In the genomic region with DNA sequence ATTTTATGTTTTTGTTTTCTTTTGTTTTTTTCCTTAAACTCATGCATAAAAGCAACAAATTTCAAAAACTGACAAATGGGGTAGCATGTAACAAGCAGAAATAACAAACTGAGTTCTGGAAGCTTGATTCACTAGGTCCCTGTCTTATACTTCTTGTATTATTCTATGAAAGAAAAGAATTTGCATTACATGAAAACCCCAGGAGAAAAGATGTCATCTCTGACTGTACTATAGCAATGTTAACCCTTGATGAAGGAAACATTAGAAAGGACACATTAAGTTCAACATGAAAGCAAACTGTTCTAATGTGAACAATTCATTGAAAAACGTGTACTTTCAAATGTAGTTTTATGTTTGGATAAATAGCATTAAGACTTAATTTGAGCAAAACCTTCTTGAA, we compare ENCODE assay signal across 25 cellular contexts. TPM values are rescaled to one million over a fixed set of nuclear protein-coding genes. Genes with fewer than 3 reads are reported as not detected.
A peak's percentile ranks its signal among the peaks of the same experiment; 100 is the strongest.
DNase-seq lines count a peak whose midpoint lies in the region; ATAC-seq and TF ChIP-seq lines count a peak whose summit lies in the region.
"Had no signal": no experiment of that assay in that cellular context is flagged by ENCODE, and none has a peak within 500 bp of the region (broad histone marks: within the 10 kb centered on the region; RNA-seq: fewer than 3 reads in every experiment).

No MANE protein-coding gene starts in this region.

- POLR2A ChIA-PET in CD8-positive, alpha-beta T cell (lab: Charles Lee) = interaction anchor here (0.7 kb wide), 1 partner anchor 122 kb away, joined by 3 read pairs; no protein-coding TSS in a partner anchor

- H3K27ac ChIP-seq in CD8-positive, alpha-beta T cell (ENCODE audit: low read depth, low read length) = no peak overlapping the region
- H3K27ac ChIP-seq: RWPE1, sigmoid colon, SK-N-MC had no signal

- H3K4me1 Mint-ChIP-seq in activated T-cell treated with anti-CD3 and anti-CD28 coated beads, Interleukin-2, amount 50 U/mL, for 24 hours (ENCODE audit: low read depth) = peaks cover 86% of the 10 kb centered on the region
- peaks cover 87% of the 10 kb centered on the region for H3K4me1 Mint-ChIP-seq in CD8-positive, alpha-beta T cell (ENCODE audit: low read depth)
- H3K4me1 Mint-ChIP-seq in T-helper 17 cell (peaks cover 36% of the 10 kb centered on the region), naive B cell (peaks cover 44 to 62% (median 45%) of the 10 kb centered on the region in 3 donors)

- H3K4me3 ChIP-seq in CD8-positive, alpha-beta T cell (ENCODE audit: low read depth, low read length) = no peak overlapping the region
- H3K4me3 ChIP-seq: HAP-1, sigmoid colon, SK-N-MC had no signal

- no peaks in the 10 kb centered on the region for H3K9me3 ChIP-seq in CD8-positive, alpha-beta T cell (ENCODE audit: low read length)
- H3K9me3 ChIP-seq in T-helper 17 cell (ENCODE audit: control insufficient read depth, low read length, poor library complexity, severe bottlenecking) = no peaks in the 10 kb centered on the region
- H3K9me3 ChIP-seq: BE2C, HAP-1, sigmoid colon had no signal

- H3K27me3 ChIP-seq in CD8-positive, alpha-beta T cell (ENCODE audit: insufficient read depth, low read length) = no peaks in the 10 kb centered on the region
- H3K27me3 ChIP-seq: BE2C, sigmoid colon had no signal

- no peaks in the 10 kb centered on the region for H3K27me3 Mint-ChIP-seq in activated T-cell treated with anti-CD3 and anti-CD28 coated beads, Interleukin-2, amount 50 U/mL, for 24 hours
- no peaks in the 10 kb centered on the region for H3K27me3 Mint-ChIP-seq in CD8-positive, alpha-beta T cell (ENCODE audit: low read depth)
- H3K27me3 Mint-ChIP-seq in T-helper 17 cell (no peaks in the 10 kb centered on the region), naive B cell (no peaks in the 10 kb centered on the region)
- H3K27me3 Mint-ChIP-seq: activated CD4-positive, alpha-beta memory T cell treated with anti-CD3 and anti-CD28 coated beads, Interleukin-2, amount 10 ng/mL, durations not matched to agents 7 days and 5 days had no signal

- no peaks in the 10 kb centered on the region for H3K9me3 Mint-ChIP-seq in activated T-cell treated with anti-CD3 and anti-CD28 coated beads, Interleukin-2, amount 50 U/mL, for 24 hours
- H3K9me3 Mint-ChIP-seq in CD8-positive, alpha-beta T cell = no peaks in the 10 kb centered on the region
- H3K9me3 Mint-ChIP-seq in naive B cell = no peaks in the 10 kb centered on the region
- H3K9me3 Mint-ChIP-seq: activated CD4-positive, alpha-beta memory T cell treated with anti-CD3 and anti-CD28 coated beads, Interleukin-2, amount 10 ng/mL, durations not matched to agents 7 days and 5 days; activated naive CD4-positive, alpha-beta T cell treated with anti-CD3 and anti-CD28 coated beads, Interleukin-2, amount 50 U/mL, for 72 hours; T-helper 2 cell treated with Interferon-gamma antibody and Interleukin-4, amounts not matched to agents 5 μg/mL and 100 μg/mL, for 36 hours had no signal

- no peak for DNase-seq in activated T-cell treated with anti-CD3 and anti-CD28 coated beads, Interleukin-2, amount 50 U/mL, for 24 hours
- no peak for DNase-seq in activated T-cell treated with anti-CD3 and anti-CD28 coated beads, Interleukin-2, amount 50 U/mL, for 48 hours
- no peak for DNase-seq in CD8-positive, alpha-beta T cell
- DNase-seq in T-helper 17 cell (no peak), naive B cell (no peak), sciatic nerve (ENCODE audit: low spot score) (no peak), NOMO-1 treated with dmso at 0.1 percent for 144 hours (lab: John Stamatoyannopoulos, UW; ENCODE audit: unreplicated experiment) (no peak)
- DNase-seq: activated CD4-positive, alpha-beta memory T cell treated with anti-CD3 and anti-CD28 coated beads, Interleukin-2, amount 10 ng/mL, durations not matched to agents 7 days and 5 days; BE2C; cerebellar nuclear complex; effector CD4-positive, alpha-beta T cell; erythroblast; islet precursor cell; KG1; NCI-H1694; NCI-H2171; NCI-H524 treated with DMSO at 0.1 percent for 48 hours; posterior cingulate gyrus; sigmoid colon had no signal

- no peak for TF ChIP-seq CTCF in CD8-positive, alpha-beta T cell (IDR thresholded peaks at IDR 0.05)

- H3K36me3 ChIP-seq in CD8-positive, alpha-beta T cell (ENCODE audit: insufficient read depth, low read length) = no peaks in the 10 kb centered on the region
- H3K36me3 ChIP-seq: HAP-1, sigmoid colon had no signal

- CTCF ChIA-PET in CD8-positive, alpha-beta T cell (lab: Charles Lee) = no interaction called here

- peak overlapping the region; percentile 77 for H3K27ac Mint-ChIP-seq in activated T-cell treated with anti-CD3 and anti-CD28 coated beads, Interleukin-2, amount 50 U/mL, for 24 hours
- peak overlapping the region; percentile 19 for H3K27ac Mint-ChIP-seq in CD8-positive, alpha-beta T cell
- H3K27ac Mint-ChIP-seq in T-helper 17 cell = peak overlapping the region; percentile 83
- H3K27ac Mint-ChIP-seq in naive B cell = peak overlapping the region in 2 of 6 donors; percentile 15 to 55
- H3K27ac Mint-ChIP-seq: activated CD4-positive, alpha-beta memory T cell treated with anti-CD3 and anti-CD28 coated beads, Interleukin-2, amount 10 ng/mL, durations not matched to agents 7 days and 5 days; activated naive CD4-positive, alpha-beta T cell treated with anti-CD3 and anti-CD28 coated beads, Interleukin-2, amount 50 U/mL, for 72 hours; T-helper 2 cell treated with Interferon-gamma antibody and Interleukin-4, amounts not matched to agents 5 μg/mL and 100 μg/mL, for 36 hours had no signal

- no peak overlapping the region for H3K4me3 Mint-ChIP-seq in activated T-cell treated with anti-CD3 and anti-CD28 coated beads, Interleukin-2, amount 50 U/mL, for 24 hours
- no peak overlapping the region for H3K4me3 Mint-ChIP-seq in CD8-positive, alpha-beta T cell
- peak overlapping the region; percentile 3 for H3K4me3 Mint-ChIP-seq in T-helper 17 cell
- peak overlapping the region in 1 of 8 donors; percentile 23 for H3K4me3 Mint-ChIP-seq in naive B cell
- H3K4me3 Mint-ChIP-seq: activated CD4-positive, alpha-beta memory T cell treated with anti-CD3 and anti-CD28 coated beads, Interleukin-2, amount 10 ng/mL, durations not matched to agents 7 days and 5 days; T-helper 2 cell treated with Interferon-gamma antibody and Interleukin-4, amounts not matched to agents 5 μg/mL and 100 μg/mL, for 36 hours had no signal

- intact Hi-C loops in CD8-positive, alpha-beta T cell (cut with DNase I, micrococcal nuclease) = loop anchor here in 1 of 2 experiments (1.0 kb wide), 1 partner anchor 8 kb away; no protein-coding TSS in a partner anchor
- intact Hi-C loops in sciatic nerve (cut with DNase I) = no loop called here

- H3K36me3 Mint-ChIP-seq in activated T-cell treated with anti-CD3 and anti-CD28 coated beads, Interleukin-2, amount 50 U/mL, for 24 hours (ENCODE audit: low read depth) = peaks cover 44% of the 10 kb centered on the region
- H3K36me3 Mint-ChIP-seq in CD8-positive, alpha-beta T cell = peaks cover 33% of the 10 kb centered on the region
- no peaks in the 10 kb centered on the region for H3K36me3 Mint-ChIP-seq in T-helper 17 cell (ENCODE audit: low read depth)
- H3K36me3 Mint-ChIP-seq in naive B cell = peaks cover 0 to 4% of the 10 kb centered on the region in 2 donors
- H3K36me3 Mint-ChIP-seq: activated naive CD4-positive, alpha-beta T cell treated with anti-CD3 and anti-CD28 coated beads, Interleukin-2, amount 50 U/mL, for 72 hours had no signal

- no peak for ATAC-seq in CD8-positive, alpha-beta T cell
- ATAC-seq in T-helper 17 cell = no peak
- ATAC-seq in naive B cell (ENCODE audit: low read depth in 2 of 2) = peak; percentile 46 to 71
- no peak for ATAC-seq in sciatic nerve
- no peak for ATAC-seq in GM19395 (IDR thresholded peaks at IDR 0.05; ENCODE audit: unreplicated experiment)

- H3K4me1 ChIP-seq in CD8-positive, alpha-beta T cell (ENCODE audit: insufficient read depth, low read length) = peaks cover 75% of the 10 kb centered on the region

RNA-seq across cellular contexts. Expression of a gene that starts 9.2 kb away (rescaled TPM):
- total RNA-seq in CD8-positive, alpha-beta T cell = 10 to 100 TPM; 58.8 to 60.4 TPM
- 10 to 100 TPM; 42.1 to 49.8 TPM for total RNA-seq in T-helper 17 cell
- 10 to 100 TPM; 42.2 to 49.1 (median 44.8) TPM for polyA plus RNA-seq in naive B cell (ENCODE audit: low read depth in 6 of 6)
- total RNA-seq in sciatic nerve = 67.7 TPM

Comparison
In these comparisons a context has a peak if more than half of its experiments do, and no peak if none do; other contexts are left out.
1. ATAC-seq: peak in naive B cell (2 of 2); none in CD8-positive, alpha-beta T cell (single experiment), T-helper 17 cell (single experiment), sciatic nerve (single experiment) and GM19395 (single experiment).